ENCODE assay signal across 2 cellular contexts in genomic region chr9:136674786-136675349, GRCh38.
A peak's percentile ranks its signal among the peaks of the same experiment; 100 is the strongest.
TF ChIP-seq lines count a peak whose summit lies in the region.

No MANE protein-coding gene starts in this region.

TF ChIP-seq in HEK293, 187 proteins besides CTCF, POLR2A, EP300 and RAD21 (continued from another document):
- TF ChIP-seq, protein P1, sequence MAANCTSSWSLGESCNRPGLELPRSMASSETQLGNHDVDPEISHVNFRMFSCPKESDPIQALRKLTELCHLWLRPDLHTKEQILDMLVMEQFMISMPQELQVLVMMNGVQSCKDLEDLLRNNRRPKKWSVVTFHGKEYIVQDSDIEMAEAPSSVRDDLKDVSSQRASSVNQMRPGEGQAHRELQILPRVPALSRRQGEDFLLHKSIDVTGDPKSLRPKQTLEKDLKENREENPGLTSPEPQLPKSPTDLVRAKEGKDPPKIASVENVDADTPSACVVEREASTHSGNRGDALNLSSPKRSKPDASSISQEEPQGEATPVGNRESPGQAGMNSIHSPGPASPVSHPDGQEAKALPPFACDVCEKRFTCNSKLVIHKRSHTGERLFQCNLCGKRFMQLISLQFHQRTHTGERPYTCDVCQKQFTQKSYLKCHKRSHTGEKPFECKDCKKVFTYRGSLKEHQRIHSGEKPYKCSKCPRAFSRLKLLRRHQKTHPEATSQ (tag by site-specific recombination; IDR thresholded peaks at IDR 0.05), result no peak
- TF ChIP-seq ZFP41 (tag by site-specific recombination; IDR thresholded peaks at IDR 0.05; ENCODE audit: borderline replicate concordance), result no peak
- TF ChIP-seq, protein P2, sequence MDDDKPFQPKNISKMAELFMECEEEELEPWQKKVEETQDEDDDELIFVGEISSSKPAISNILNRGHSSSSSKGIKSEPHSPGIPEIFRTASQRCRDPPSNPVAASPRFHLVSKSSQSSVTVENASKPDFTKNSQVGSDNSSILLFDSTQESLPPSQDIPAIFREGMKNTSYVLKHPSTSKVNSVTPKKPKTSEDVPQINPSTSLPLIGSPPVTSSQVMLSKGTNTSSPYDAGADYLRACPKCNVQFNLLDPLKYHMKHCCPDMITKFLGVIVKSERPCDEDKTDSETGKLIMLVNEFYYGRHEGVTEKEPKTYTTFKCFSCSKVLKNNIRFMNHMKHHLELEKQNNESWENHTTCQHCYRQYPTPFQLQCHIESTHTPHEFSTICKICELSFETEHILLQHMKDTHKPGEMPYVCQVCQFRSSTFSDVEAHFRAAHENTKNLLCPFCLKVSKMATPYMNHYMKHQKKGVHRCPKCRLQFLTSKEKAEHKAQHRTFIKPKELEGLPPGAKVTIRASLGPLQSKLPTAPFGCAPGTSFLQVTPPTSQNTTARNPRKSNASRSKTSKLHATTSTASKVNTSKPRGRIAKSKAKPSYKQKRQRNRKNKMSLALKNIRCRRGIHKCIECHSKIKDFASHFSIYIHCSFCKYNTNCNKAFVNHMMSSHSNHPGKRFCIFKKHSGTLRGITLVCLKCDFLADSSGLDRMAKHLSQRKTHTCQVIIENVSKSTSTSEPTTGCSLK (tag by site-specific recombination; IDR thresholded peaks at IDR 0.05), result no peak
- TF ChIP-seq IKZF3 (tag by site-specific recombination; IDR thresholded peaks at IDR 0.05), result 0 out of 2 replicates have a peak, but pooled peaks have one; percentile 30
- TF ChIP-seq SP2 (tag by site-specific recombination; IDR thresholded peaks at IDR 0.05), result 0 out of 2 replicates have a peak, but pooled peaks have one; percentile 21
- TF ChIP-seq ZNF223 (tag by site-specific recombination; IDR thresholded peaks at IDR 0.05), result no peak
- TF ChIP-seq, protein P3, sequence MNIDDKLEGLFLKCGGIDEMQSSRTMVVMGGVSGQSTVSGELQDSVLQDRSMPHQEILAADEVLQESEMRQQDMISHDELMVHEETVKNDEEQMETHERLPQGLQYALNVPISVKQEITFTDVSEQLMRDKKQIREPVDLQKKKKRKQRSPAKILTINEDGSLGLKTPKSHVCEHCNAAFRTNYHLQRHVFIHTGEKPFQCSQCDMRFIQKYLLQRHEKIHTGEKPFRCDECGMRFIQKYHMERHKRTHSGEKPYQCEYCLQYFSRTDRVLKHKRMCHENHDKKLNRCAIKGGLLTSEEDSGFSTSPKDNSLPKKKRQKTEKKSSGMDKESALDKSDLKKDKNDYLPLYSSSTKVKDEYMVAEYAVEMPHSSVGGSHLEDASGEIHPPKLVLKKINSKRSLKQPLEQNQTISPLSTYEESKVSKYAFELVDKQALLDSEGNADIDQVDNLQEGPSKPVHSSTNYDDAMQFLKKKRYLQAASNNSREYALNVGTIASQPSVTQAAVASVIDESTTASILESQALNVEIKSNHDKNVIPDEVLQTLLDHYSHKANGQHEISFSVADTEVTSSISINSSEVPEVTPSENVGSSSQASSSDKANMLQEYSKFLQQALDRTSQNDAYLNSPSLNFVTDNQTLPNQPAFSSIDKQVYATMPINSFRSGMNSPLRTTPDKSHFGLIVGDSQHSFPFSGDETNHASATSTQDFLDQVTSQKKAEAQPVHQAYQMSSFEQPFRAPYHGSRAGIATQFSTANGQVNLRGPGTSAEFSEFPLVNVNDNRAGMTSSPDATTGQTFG (tag by site-specific recombination; IDR thresholded peaks at IDR 0.05; ENCODE audit: borderline replicate concordance), result no peak

TF ChIP-seq in WTC11, 78 proteins besides CTCF, POLR2A, EP300 and RAD21 (continued from another document):
- TF ChIP-seq GABPB1 (CRISPR knock-in tag; IDR thresholded peaks at IDR 0.05), result peak; percentile 46; the same call in 1 of the 2 replicates
- TF ChIP-seq, protein P4, sequence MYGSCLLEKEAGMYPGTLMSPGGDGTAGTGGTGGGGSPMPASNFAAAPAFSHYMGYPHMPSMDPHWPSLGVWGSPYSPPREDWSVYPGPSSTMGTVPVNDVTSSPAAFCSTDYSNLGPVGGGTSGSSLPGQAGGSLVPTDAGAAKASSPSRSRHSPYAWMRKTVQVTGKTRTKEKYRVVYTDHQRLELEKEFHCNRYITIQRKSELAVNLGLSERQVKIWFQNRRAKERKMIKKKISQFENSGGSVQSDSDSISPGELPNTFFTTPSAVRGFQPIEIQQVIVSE (CRISPR knock-in tag; IDR thresholded peaks at IDR 0.05; ENCODE audit: borderline replicate concordance), result 0 out of 2 replicates have a peak, but pooled peaks have one; percentile 27
- TF ChIP-seq, protein P5, sequence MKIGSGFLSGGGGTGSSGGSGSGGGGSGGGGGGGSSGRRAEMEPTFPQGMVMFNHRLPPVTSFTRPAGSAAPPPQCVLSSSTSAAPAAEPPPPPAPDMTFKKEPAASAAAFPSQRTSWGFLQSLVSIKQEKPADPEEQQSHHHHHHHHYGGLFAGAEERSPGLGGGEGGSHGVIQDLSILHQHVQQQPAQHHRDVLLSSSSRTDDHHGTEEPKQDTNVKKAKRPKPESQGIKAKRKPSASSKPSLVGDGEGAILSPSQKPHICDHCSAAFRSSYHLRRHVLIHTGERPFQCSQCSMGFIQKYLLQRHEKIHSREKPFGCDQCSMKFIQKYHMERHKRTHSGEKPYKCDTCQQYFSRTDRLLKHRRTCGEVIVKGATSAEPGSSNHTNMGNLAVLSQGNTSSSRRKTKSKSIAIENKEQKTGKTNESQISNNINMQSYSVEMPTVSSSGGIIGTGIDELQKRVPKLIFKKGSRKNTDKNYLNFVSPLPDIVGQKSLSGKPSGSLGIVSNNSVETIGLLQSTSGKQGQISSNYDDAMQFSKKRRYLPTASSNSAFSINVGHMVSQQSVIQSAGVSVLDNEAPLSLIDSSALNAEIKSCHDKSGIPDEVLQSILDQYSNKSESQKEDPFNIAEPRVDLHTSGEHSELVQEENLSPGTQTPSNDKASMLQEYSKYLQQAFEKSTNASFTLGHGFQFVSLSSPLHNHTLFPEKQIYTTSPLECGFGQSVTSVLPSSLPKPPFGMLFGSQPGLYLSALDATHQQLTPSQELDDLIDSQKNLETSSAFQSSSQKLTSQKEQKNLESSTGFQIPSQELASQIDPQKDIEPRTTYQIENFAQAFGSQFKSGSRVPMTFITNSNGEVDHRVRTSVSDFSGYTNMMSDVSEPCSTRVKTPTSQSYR (CRISPR knock-in tag; IDR thresholded peaks at IDR 0.05), result no peak
